ENCODE assay signal across 14 cellular contexts in genomic region chr15:58926823-58927222, GRCh38. TPM values are rescaled to one million over a fixed set of nuclear protein-coding genes. Genes with fewer than 3 reads are reported as not detected.
DNase-seq lines count a peak whose midpoint lies in the region; ATAC-seq, FAIRE-seq and TF ChIP-seq lines count a peak whose summit lies in the region.
"Had no signal": no experiment of that assay in that cellular context is flagged by ENCODE, and none has a peak within 500 bp of the region (broad histone marks: within the 10 kb centered on the region; RNA-seq: fewer than 3 reads in every experiment).

No MANE protein-coding gene starts in this region.

- H3K4me2 ChIP-seq in Loucy (ENCODE audit: low read depth, low read length, poor library complexity, severe bottlenecking) (peak overlapping the region; percentile 94), H1 (ENCODE audit: insufficient read depth in 1 of 2, low read depth in 2 of 2, low read length in 2 of 2) (no peak overlapping the region; a peak in 1 of 4 replicates)

- 88% methylated on average over 5 of the region's 5 CpGs; no CpG with 5 or more reads in 1 of the 2 experiments for WGBS in H1 (ENCODE audit: extremely low coverage in 1 of 2, insufficient coverage in 1 of 2, insufficient read length in 1 of 2, insufficient replicate concordance in 2 of 2, low coverage in 1 of 2, low lambda C conversion rate in 2 of 2, missing lambda C conversion rate in 1 of 2), 2 experiments

- H4K8ac ChIP-seq in H1 (ENCODE audit: extremely low read depth, insufficient read depth, low read length) = no peak overlapping the region

- H3K9me3 ChIP-seq in Loucy (ENCODE audit: insufficient read depth, low read depth, low read length) (no peaks in the 10 kb centered on the region), H1 (ENCODE audit: insufficient read depth in 2 of 2, low read depth in 1 of 2, low read length in 1 of 2) (no peaks in the 10 kb centered on the region)
- H3K9me3 ChIP-seq: HAP-1 had no signal

- H4K91ac ChIP-seq in H1 (replicated peaks; ENCODE audit: insufficient read length, low read length) = no peak overlapping the region

- POLR2A ChIA-PET in H1 (lab: Charles Lee; ENCODE audit: partially characterized antibody) = interaction anchor here (1.8 to 6.4 kb wide), 2 partner anchors 10 kb away, joined by 5 to 33 read pairs; no protein-coding TSS in a partner anchor

- no peaks in the 10 kb centered on the region for H3K27me3 Mint-ChIP-seq in activated naive CD8-positive, alpha-beta T cell treated with anti-CD3 and anti-CD28 coated beads for 36 hours
- no peaks in the 10 kb centered on the region for H3K27me3 Mint-ChIP-seq in activated naive CD8-positive, alpha-beta T cell treated with anti-CD3 and anti-CD28 coated beads, Interleukin-2, amount 50 U/mL, for 24 hours
- H3K27me3 Mint-ChIP-seq in activated T-helper 17 cell treated with anti-CD3 and anti-CD28 coated beads, Interleukin-2, amount 50 U/mL, for 72 hours = no peaks in the 10 kb centered on the region
- H3K27me3 Mint-ChIP-seq: B cell; CD4-positive, alpha-beta T cell had no signal

- 0 out of 2 replicates have a peak, but pooled peaks cover 5% of the 10 kb centered on the region for H3F3A ChIP-seq in Loucy (ENCODE audit: low read depth)

- no peak overlapping the region for H3K23ac ChIP-seq in H1 (ENCODE audit: insufficient read length)

- peak overlapping the region; percentile 25 for H3K27ac Mint-ChIP-seq in activated naive CD8-positive, alpha-beta T cell treated with anti-CD3 and anti-CD28 coated beads for 36 hours
- H3K27ac Mint-ChIP-seq in activated naive CD8-positive, alpha-beta T cell treated with anti-CD3 and anti-CD28 coated beads, Interleukin-2, amount 50 U/mL, for 24 hours = no peak overlapping the region
- no peak overlapping the region for H3K27ac Mint-ChIP-seq in activated T-helper 17 cell treated with anti-CD3 and anti-CD28 coated beads, Interleukin-2, amount 50 U/mL, for 72 hours
- H3K27ac Mint-ChIP-seq: CD4-positive, alpha-beta T cell had no signal

- TF ChIP-seq POLR2A in H1 (IDR thresholded peaks at IDR 0.05; ENCODE audit: control extremely low read depth in 1 of 2, low read depth in 2 of 2, low read length in 2 of 2) = no peak

- H3K36me3 ChIP-seq in Loucy (ENCODE audit: insufficient read depth, low read length) (peaks cover 22% of the 10 kb centered on the region; the same call in 1 of the 2 replicates), H1 (ENCODE audit: control insufficient read depth in 2 of 4, insufficient read depth in 4 of 4, low read length in 3 of 4) (peaks cover 0 to 75% (median 11%) of the 10 kb centered on the region in 4 experiments; a peak in 5 of 8 replicates)

- H4K5ac ChIP-seq in H1 (ENCODE audit: insufficient read length, low read depth, low read length) = no peak overlapping the region

- no peaks in the 10 kb centered on the region for H3K23me2 ChIP-seq in H1 (ENCODE audit: low read depth, low read length)

- no peak for TF ChIP-seq EP300 in H1 (IDR thresholded peaks at IDR 0.05; ENCODE audit: borderline replicate concordance in 1 of 2, low read depth in 2 of 2, low read length in 2 of 2)

- H3K4ac ChIP-seq in H1 (replicated peaks; ENCODE audit: insufficient read length, low read depth, low read length) = no peak overlapping the region

- H3K14ac ChIP-seq in H1 (ENCODE audit: insufficient read length) = no peak overlapping the region

- no peaks in the 10 kb centered on the region for H3K9me2 ChIP-seq in Loucy (replicated peaks; ENCODE audit: low read depth, low read length)

- peaks cover 26% of the 10 kb centered on the region for H3K4me1 Mint-ChIP-seq in activated naive CD8-positive, alpha-beta T cell treated with anti-CD3 and anti-CD28 coated beads for 36 hours
- peaks cover 35% of the 10 kb centered on the region for H3K4me1 Mint-ChIP-seq in activated naive CD8-positive, alpha-beta T cell treated with anti-CD3 and anti-CD28 coated beads, Interleukin-2, amount 50 U/mL, for 24 hours
- H3K4me1 Mint-ChIP-seq in activated T-helper 17 cell treated with anti-CD3 and anti-CD28 coated beads, Interleukin-2, amount 50 U/mL, for 72 hours = peaks cover 5% of the 10 kb centered on the region

- H2AFZ ChIP-seq in Loucy (ENCODE audit: low read length) (no peak overlapping the region), H1 (ENCODE audit: low read length) (no peak overlapping the region)

- H3K79me2 ChIP-seq in Loucy (ENCODE audit: insufficient read depth, low read length) (peaks cover 97% of the 10 kb centered on the region), H1 (ENCODE audit: control insufficient read depth in 1 of 2, insufficient read depth in 2 of 2, low read length in 2 of 2) (peaks cover 4 to 94% of the 10 kb centered on the region in 2 experiments; a peak in 3 of 4 replicates)

- no peak overlapping the region for H3K27ac ChIP-seq in H1 (ENCODE audit: low read depth, low read length)

- no peak overlapping the region for H2BK12ac ChIP-seq in H1 (ENCODE audit: low read depth, low read length)

- CTCF ChIA-PET in H1 (lab: Charles Lee; ENCODE audit: partially characterized antibody) = interaction anchor here (2.4 kb wide), 1 partner anchor 11 kb away, joined by 5 read pairs; no protein-coding TSS in a partner anchor

- no peak overlapping the region for H3K18ac ChIP-seq in H1 (ENCODE audit: extremely low read depth, low read length)

- H3K4me1 ChIP-seq in Loucy (ENCODE audit: insufficient read depth, low read length, poor library complexity, severe bottlenecking) (peaks cover 56% of the 10 kb centered on the region), H1 (replicated peaks in 1 of 4; ENCODE audit: control insufficient read depth in 3 of 4, insufficient read depth in 4 of 4, low read length in 3 of 4) (peaks cover 0 to 20% (median 2%) of the 10 kb centered on the region in 4 experiments; a peak in 5 of 7 replicates)

- H3K56ac ChIP-seq in H1 (replicated peaks; ENCODE audit: insufficient read length, low read depth, low read length) = no peak overlapping the region

- H3K4me3 Mint-ChIP-seq in activated naive CD8-positive, alpha-beta T cell treated with anti-CD3 and anti-CD28 coated beads for 36 hours = no peak overlapping the region
- H3K4me3 Mint-ChIP-seq in activated naive CD8-positive, alpha-beta T cell treated with anti-CD3 and anti-CD28 coated beads, Interleukin-2, amount 50 U/mL, for 24 hours = no peak overlapping the region
- no peak overlapping the region for H3K4me3 Mint-ChIP-seq in activated T-helper 17 cell treated with anti-CD3 and anti-CD28 coated beads, Interleukin-2, amount 50 U/mL, for 72 hours
- H3K4me3 Mint-ChIP-seq: B cell; CD4-positive, alpha-beta T cell had no signal

- DNase-seq in activated naive CD8-positive, alpha-beta T cell treated with anti-CD3 and anti-CD28 coated beads for 36 hours = no peak
- no peak for DNase-seq in activated naive CD8-positive, alpha-beta T cell treated with anti-CD3 and anti-CD28 coated beads, Interleukin-2, amount 50 U/mL, for 24 hours
- no peak for DNase-seq in H1 (ENCODE audit: low read depth in 1 of 2, low spot score in 2 of 2)
- DNase-seq in HuH-7.5 (ENCODE audit: low spot score) = no peak
- DNase-seq: C1 segment of cervical spinal cord; Calu3; CD4-positive, alpha-beta T cell; DMS 273 treated with DMSO at 0.1 percent for 48 hours had no signal

- FAIRE-seq in H1 (lab: Jason Lieb, UNC) = no peak
- FAIRE-seq: A204.1 had no signal

- no peak for TF ChIP-seq RAD21 in H1 (IDR thresholded peaks at IDR 0.05 in 1 of 2, conservative IDR thresholded peaks at IDR 0.05 in 1 of 2; ENCODE audit: low read depth in 2 of 2, low read length in 2 of 2)

- H2BK20ac ChIP-seq in H1 (ENCODE audit: low read length) = no peak overlapping the region

- H2AK5ac ChIP-seq in H1 (ENCODE audit: low read depth, low read length) = no peak overlapping the region

- no peak overlapping the region for H2BK120ac ChIP-seq in H1 (replicated peaks; ENCODE audit: low read depth, low read length)

- H4K20me1 ChIP-seq in Loucy (ENCODE audit: insufficient read depth, low read length, poor library complexity, severe bottlenecking) = peaks cover 85% of the 10 kb centered on the region
- H4K20me1 ChIP-seq in H1 (replicated peaks in 1 of 2; ENCODE audit: control insufficient read depth in 1 of 2, insufficient read depth in 2 of 2, low read length in 2 of 2) = peaks cover 0 to 3% of the 10 kb centered on the region in 2 experiments

- no peak for ATAC-seq in activated naive CD8-positive, alpha-beta T cell treated with anti-CD3 and anti-CD28 coated beads, Interleukin-2, amount 50 U/mL, for 24 hours
- ATAC-seq in GM21737 (IDR thresholded peaks at IDR 0.05; ENCODE audit: unreplicated experiment) = no peak
- ATAC-seq in activated T-helper 17 cell treated with anti-CD3 and anti-CD28 coated beads, Interleukin-2, amount 50 U/mL, for 72 hours (replicated peaks) = no peak

- H3K4me3 ChIP-seq in Loucy (ENCODE audit: low read length, poor library complexity, severe bottlenecking) (no peak overlapping the region), H1 (ENCODE audit: extremely low read depth in 1 of 4, insufficient read depth in 2 of 4, low read depth in 3 of 4, low read length in 4 of 4) (no peak overlapping the region)
- H3K4me3 ChIP-seq: HAP-1 had no signal

- no peaks in the 10 kb centered on the region; the same call in 1 of the 2 replicates for H3K79me1 ChIP-seq in H1 (ENCODE audit: low read depth, low read length)

- H3K9ac ChIP-seq in Loucy (ENCODE audit: low read depth, low read length, poor library complexity, severe bottlenecking) (no peak overlapping the region), H1 (replicated peaks in 1 of 4; ENCODE audit: extremely low read depth in 1 of 4, low read depth in 3 of 4, low read length in 3 of 4) (no peak overlapping the region)

- TF ChIP-seq CTCF in Loucy (conservative IDR thresholded peaks at IDR 0.05; ENCODE audit: low read length) (no peak), H1 (IDR thresholded peaks at IDR 0.05; ENCODE audit: control extremely low read depth in 1 of 3, insufficient read depth in 1 of 3, low read depth in 1 of 3, low read length in 3 of 3) (no peak)

- H3K36me3 Mint-ChIP-seq in activated naive CD8-positive, alpha-beta T cell treated with anti-CD3 and anti-CD28 coated beads for 36 hours = peaks cover 24% of the 10 kb centered on the region
- H3K36me3 Mint-ChIP-seq in activated naive CD8-positive, alpha-beta T cell treated with anti-CD3 and anti-CD28 coated beads, Interleukin-2, amount 50 U/mL, for 24 hours (ENCODE audit: low read depth) = peaks cover 46% of the 10 kb centered on the region
- H3K36me3 Mint-ChIP-seq in activated T-helper 17 cell treated with anti-CD3 and anti-CD28 coated beads, Interleukin-2, amount 50 U/mL, for 72 hours (ENCODE audit: low read depth) = peaks cover 81% of the 10 kb centered on the region

- H2BK15ac ChIP-seq in H1 (ENCODE audit: low read length) = no peak overlapping the region

- H3K27me3 ChIP-seq in Loucy (ENCODE audit: insufficient read depth, low read length, poor library complexity, severe bottlenecking) (no peaks in the 10 kb centered on the region), H1 (replicated peaks in 1 of 4; ENCODE audit: control insufficient read depth in 3 of 4, extremely low read depth in 1 of 4, insufficient read depth in 3 of 4, low read length in 3 of 4) (no peaks in the 10 kb centered on the region)

- H2BK5ac ChIP-seq in H1 (ENCODE audit: low read depth, low read length) = no peak overlapping the region

- H3K9me3 Mint-ChIP-seq in activated naive CD8-positive, alpha-beta T cell treated with anti-CD3 and anti-CD28 coated beads for 36 hours = no peaks in the 10 kb centered on the region
- H3K9me3 Mint-ChIP-seq in activated naive CD8-positive, alpha-beta T cell treated with anti-CD3 and anti-CD28 coated beads, Interleukin-2, amount 50 U/mL, for 24 hours = no peaks in the 10 kb centered on the region
- no peaks in the 10 kb centered on the region for H3K9me3 Mint-ChIP-seq in activated T-helper 17 cell treated with anti-CD3 and anti-CD28 coated beads, Interleukin-2, amount 50 U/mL, for 72 hours
- H3K9me3 Mint-ChIP-seq: CD4-positive, alpha-beta T cell had no signal

RNA-seq across cellular contexts. Expression of gene SLTM, which starts 6.7 kb away (rescaled TPM):
- total RNA-seq in activated naive CD8-positive, alpha-beta T cell treated with anti-CD3 and anti-CD28 coated beads for 36 hours = 100 to 1,000 TPM in 1 of 2 experiments, 10 to 100 TPM in 1; 93.1 to 103 TPM
- 143 and 149 TPM in 2 replicates for total RNA-seq in H1 (2021; fragmentation: NEBNext Ultra II Directional; extraction: Animal tissue kit (Norgen Biotek cat#: 25700))
- polyA plus RNA-seq in H1 (2011; rRNA removed) = 30.8 and 43.9 TPM in 2 replicates
- 72.0 TPM for polyA plus RNA-seq in H1 (2011; cell fraction: cytosol; rRNA removed)
- 91.5 TPM for polyA plus RNA-seq in H1 (2011; cell fraction: nucleus; rRNA removed)
- polyA plus RNA-seq in H1 (2012, experiment 1 of 2) = 131 to 240 TPM (median 157 TPM) in 4 replicates
- polyA plus RNA-seq in H1 (2012, experiment 2 of 2) = 12.6 TPM
- 122 TPM for polyA plus RNA-seq in H1 (2013, experiment 1 of 2)
- polyA plus RNA-seq in H1 (2013, experiment 2 of 2) = 119 TPM
- polyA minus RNA-seq in H1 (2011; rRNA and poly(A)+ RNA removed) = 41.2 and 44.8 TPM in 2 replicates
- polyA minus RNA-seq in H1 (2011; cell fraction: cytosol; rRNA and poly(A)+ RNA removed) = 62.2 TPM
- polyA minus RNA-seq in H1 (2011; cell fraction: nucleus; rRNA and poly(A)+ RNA removed) = 228 TPM
- total RNA-seq in activated T-helper 17 cell treated with anti-CD3 and anti-CD28 coated beads, Interleukin-2, amount 50 U/mL, for 72 hours = 10 to 100 TPM; 62.8 to 94.6 TPM
